In genomic region chr10:117542706-117543244, GRCh38 we compare ENCODE assay signal across 1 cellular context.
TF ChIP-seq lines count a peak whose summit lies in the region.

Gene EMX2, plus strand, starts transcription at chr10:117542746. Its CDS starts 522 bp downstream, at chr10:117543268.

TF ChIP-seq in WTC11, 78 proteins besides CTCF, POLR2A, EP300 and RAD21 (continued from another document):
- TF ChIP-seq ZNF532 (CRISPR knock-in tag; IDR thresholded peaks at IDR 0.05; ENCODE audit: borderline replicate concordance): no peak
- no peak for TF ChIP-seq ZNF138 (CRISPR knock-in tag; conservative IDR thresholded peaks at IDR 0.05)
